In the genomic region with DNA sequence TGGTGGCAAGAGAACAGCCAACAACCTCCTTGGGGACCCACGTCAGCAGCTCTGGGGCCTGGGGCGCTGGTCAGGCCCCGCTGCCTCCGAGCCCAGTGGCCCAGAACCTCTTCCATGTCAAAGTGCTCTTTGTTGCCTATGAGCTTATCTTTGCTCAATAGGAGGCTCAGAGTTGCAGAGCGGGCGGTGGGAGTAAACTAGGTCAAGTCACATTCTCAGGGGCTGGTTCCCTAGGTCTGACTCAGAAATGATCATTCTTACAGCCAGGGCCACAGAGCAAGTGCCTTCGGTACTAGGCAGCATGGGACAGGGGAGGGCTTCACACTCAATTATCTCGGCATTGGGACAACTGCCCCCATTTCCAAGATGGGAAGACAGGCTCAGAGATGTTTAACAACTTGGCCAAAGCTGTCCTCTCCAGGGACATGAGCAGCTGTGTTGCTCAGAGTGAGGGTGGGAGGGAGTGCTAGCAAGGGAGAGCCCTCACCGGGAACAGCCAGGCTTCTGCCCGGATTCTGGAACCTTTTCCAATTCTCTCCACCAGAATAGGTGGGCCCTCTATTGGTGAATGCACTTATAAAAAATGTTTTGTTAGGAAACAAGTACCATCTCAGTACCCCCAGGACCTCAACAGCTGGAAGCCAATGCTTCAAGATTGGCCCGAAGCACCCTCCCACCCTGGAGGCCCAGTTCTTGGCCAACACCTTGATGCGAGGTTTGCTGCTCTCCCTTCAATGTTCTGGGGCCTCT, we compare ENCODE assay signal across 15 cellular contexts. TPM values are rescaled to one million over a fixed set of nuclear protein-coding genes. Genes with fewer than 3 reads are reported as not detected.
DNase-seq lines count a peak whose midpoint lies in the region; ATAC-seq, FAIRE-seq and TF ChIP-seq lines count a peak whose summit lies in the region.
"Had no signal": no experiment of that assay in that cellular context is flagged by ENCODE, and none has a peak within 500 bp of the region (broad histone marks: within the 10 kb centered on the region; RNA-seq: fewer than 3 reads in every experiment).

No MANE protein-coding gene starts in this region.

- no peaks in the 10 kb centered on the region for H4K20me1 ChIP-seq in HepG2 (ENCODE audit: insufficient read depth, low read length)

- no peak overlapping the region for H3K27ac Mint-ChIP-seq in activated T-cell treated with anti-CD3 and anti-CD28 coated beads, Interleukin-2, amount 50 U/mL, for 24 hours
- no peak overlapping the region for H3K27ac Mint-ChIP-seq in activated T-cell treated with anti-CD3 and anti-CD28 coated beads, Interleukin-2, amount 50 U/mL, for 72 hours
- peak overlapping the region in 3 of 5 experiments; percentile 60 to 74 (median 69) for H3K27ac Mint-ChIP-seq in brain

- H3K27me3 ChIP-seq in HepG2 (ENCODE audit: control insufficient read depth in 1 of 2, insufficient read depth in 2 of 2, low read length in 2 of 2) (no peaks in the 10 kb centered on the region), upper lobe of right lung (no peaks in the 10 kb centered on the region), small intestine (ENCODE audit: control insufficient read depth in 2 of 2, insufficient read depth in 2 of 2, low read length in 2 of 2) (no peaks in the 10 kb centered on the region), body of pancreas (no peaks in the 10 kb centered on the region)
- H3K27me3 ChIP-seq: ovary had no signal

- peaks cover 7% of the 10 kb centered on the region for H3K4me1 Mint-ChIP-seq in activated T-cell treated with anti-CD3 and anti-CD28 coated beads, Interleukin-2, amount 50 U/mL, for 24 hours (ENCODE audit: low read depth)
- no peaks in the 10 kb centered on the region for H3K4me1 Mint-ChIP-seq in activated T-cell treated with anti-CD3 and anti-CD28 coated beads, Interleukin-2, amount 50 U/mL, for 72 hours (ENCODE audit: low read depth)
- peaks cover 16% of the 10 kb centered on the region for H3K4me1 Mint-ChIP-seq in brain

- BruUV-seq in HepG2 (replicated peaks; lab: Mats Ljungman, UMichigan) = no TSS peak

- H3K4me3 ChIP-seq in HepG2 (replicated peaks in 1 of 3; ENCODE audit: insufficient read depth in 1 of 3, low read depth in 2 of 3, low read length in 3 of 3) (no peak overlapping the region), upper lobe of right lung (no peak overlapping the region), small intestine (ENCODE audit: low read depth in 1 of 2, low read length in 2 of 2) (no peak overlapping the region), body of pancreas (no peak overlapping the region)
- H3K4me3 ChIP-seq: ovary had no signal

- no peaks in the 10 kb centered on the region for H3K79me2 ChIP-seq in HepG2 (ENCODE audit: insufficient read depth, low read length)

- no peaks in the 10 kb centered on the region for H3K27me3 Mint-ChIP-seq in activated T-cell treated with anti-CD3 and anti-CD28 coated beads, Interleukin-2, amount 50 U/mL, for 24 hours
- H3K27me3 Mint-ChIP-seq in activated T-cell treated with anti-CD3 and anti-CD28 coated beads, Interleukin-2, amount 50 U/mL, for 72 hours (ENCODE audit: low read depth) = no peaks in the 10 kb centered on the region
- H3K27me3 Mint-ChIP-seq in brain = peaks cover 3% of the 10 kb centered on the region

- H3K9me3 ChIP-seq in HepG2 (ENCODE audit: low read length) (no peaks in the 10 kb centered on the region), upper lobe of right lung (no peaks in the 10 kb centered on the region), small intestine (ENCODE audit: control insufficient read depth, low read depth) (no peaks in the 10 kb centered on the region), body of pancreas (no peaks in the 10 kb centered on the region)
- H3K9me3 ChIP-seq: ovary had no signal

- no peak overlapping the region for H2AFZ ChIP-seq in HepG2 (ENCODE audit: low read length)

- WGBS in HepG2 (ENCODE audit: low lambda C conversion rate) = 73% methylated on average over 5 of the region's 12 CpGs
- WGBS in small intestine, 3 donors = 80 to 93% (median 83%) methylated on average over 12 of the region's 12 CpGs
- WGBS in body of pancreas, 2 donors = 72 to 73% methylated on average over 10 to 12 of the region's 12 CpGs

- TF ChIP-seq POLR2A in HepG2 (IDR thresholded peaks at IDR 0.05; ENCODE audit: insufficient read depth in 1 of 2, low read depth in 2 of 2, low read length in 2 of 2) (no peak), body of pancreas (IDR thresholded peaks at IDR 0.05) (no peak)

- no peak overlapping the region for H3K9ac ChIP-seq in HepG2 (ENCODE audit: insufficient read depth, low read depth, low read length)

- H3K4me1 ChIP-seq in HepG2 (ENCODE audit: insufficient read depth, low read length) = peaks cover 42% of the 10 kb centered on the region
- peaks cover 19% of the 10 kb centered on the region for H3K4me1 ChIP-seq in upper lobe of right lung
- H3K4me1 ChIP-seq in small intestine (ENCODE audit: control insufficient read depth in 2 of 2, insufficient read depth in 1 of 2, low read depth in 1 of 2, low read length in 1 of 2) = no peaks in the 10 kb centered on the region
- peaks cover 27% of the 10 kb centered on the region for H3K4me1 ChIP-seq in body of pancreas

- TF ChIP-seq EP300 in HepG2 (IDR thresholded peaks at IDR 0.05; ENCODE audit: low read depth in 2 of 2, low read length in 2 of 2) (no peak), HepG2 (CRISPR knock-in tag; IDR thresholded peaks at IDR 0.05; ENCODE audit: borderline replicate concordance) (no peak)

- TF ChIP-seq CTCF in brain (conservative IDR thresholded peaks at IDR 0.05) (no peak), HepG2 (CRISPR knock-in tag; IDR thresholded peaks at IDR 0.05) (no peak), upper lobe of right lung (IDR thresholded peaks at IDR 0.05) (no peak), body of pancreas (IDR thresholded peaks at IDR 0.05) (no peak)

- H3K36me3 Mint-ChIP-seq in activated T-cell treated with anti-CD3 and anti-CD28 coated beads, Interleukin-2, amount 50 U/mL, for 24 hours (ENCODE audit: low read depth) = peaks cover 19% of the 10 kb centered on the region
- H3K36me3 Mint-ChIP-seq in activated T-cell treated with anti-CD3 and anti-CD28 coated beads, Interleukin-2, amount 50 U/mL, for 72 hours (ENCODE audit: insufficient read depth in 2 of 2) = no peaks in the 10 kb centered on the region
- peaks cover 19% of the 10 kb centered on the region for H3K36me3 Mint-ChIP-seq in brain

- DNase-seq in activated T-cell treated with anti-CD3 and anti-CD28 coated beads, Interleukin-2, amount 50 U/mL, for 24 hours = peak; percentile 20
- DNase-seq in activated T-cell treated with anti-CD3 and anti-CD28 coated beads, Interleukin-2, amount 50 U/mL, for 72 hours = no peak
- DNase-seq in HepG2 (ENCODE audit: low spot score) (no peak), upper lobe of right lung (peak; percentile 47), small intestine (no peak), body of pancreas (no peak)
- DNase-seq: 8988T; activated naive CD4-positive, alpha-beta T cell; effector memory CD4-positive, alpha-beta T cell; NCI-H146 had no signal

- H3K36me3 ChIP-seq in HepG2 (replicated peaks in 1 of 2; ENCODE audit: control insufficient read depth in 1 of 2, insufficient read depth in 2 of 2, low read length in 2 of 2) = no peaks in the 10 kb centered on the region; a peak in 1 of 5 replicates
- H3K36me3 ChIP-seq in upper lobe of right lung = peaks cover 12% of the 10 kb centered on the region
- peaks cover 0 to 2% of the 10 kb centered on the region in 2 donors for H3K36me3 ChIP-seq in small intestine (ENCODE audit: control insufficient read depth in 2 of 2, insufficient read depth in 2 of 2, low read length in 2 of 2)
- H3K36me3 ChIP-seq in body of pancreas (replicated peaks in 1 of 2; ENCODE audit: insufficient read depth in 1 of 2, low read depth in 2 of 2) = no peaks in the 10 kb centered on the region
- H3K36me3 ChIP-seq: ovary had no signal

- no peak overlapping the region for H3K4me3 Mint-ChIP-seq in activated T-cell treated with anti-CD3 and anti-CD28 coated beads, Interleukin-2, amount 50 U/mL, for 24 hours
- H3K4me3 Mint-ChIP-seq in activated T-cell treated with anti-CD3 and anti-CD28 coated beads, Interleukin-2, amount 50 U/mL, for 72 hours = no peak overlapping the region
- H3K4me3 Mint-ChIP-seq in brain = peak overlapping the region in 1 of 5 experiments; percentile 36

- POLR2A ChIA-PET in HepG2 (lab: Yijun Ruan, JAX) = interaction anchor here (0.9 kb wide), 1 partner anchor 9 kb away, joined by 3 read pairs; no protein-coding TSS in a partner anchor

- in situ Hi-C loops in HepG2 (cut with HindIII; ENCODE audit: extremely low pct_ligation_motif_present, low pct_unique_long_range_greater_than_20kb) = no loop called here

- H3K9me3 Mint-ChIP-seq in activated T-cell treated with anti-CD3 and anti-CD28 coated beads, Interleukin-2, amount 50 U/mL, for 24 hours = no peaks in the 10 kb centered on the region
- H3K9me3 Mint-ChIP-seq in activated T-cell treated with anti-CD3 and anti-CD28 coated beads, Interleukin-2, amount 50 U/mL, for 72 hours = no peaks in the 10 kb centered on the region
- no peaks in the 10 kb centered on the region for H3K9me3 Mint-ChIP-seq in brain

- CTCF ChIA-PET in HepG2 (lab: Yijun Ruan, JAX; ENCODE audit: low intra/inter-chr PET ratio, low total read pairs) = no interaction called here

- H3K27ac ChIP-seq in HepG2 (ENCODE audit: extremely low read length, insufficient read depth, low read length) = peak overlapping the region; percentile 52
- no peak overlapping the region for H3K27ac ChIP-seq in upper lobe of right lung
- no peak overlapping the region for H3K27ac ChIP-seq in small intestine (ENCODE audit: low read depth in 1 of 2, low read length in 1 of 2)
- peak overlapping the region in 2 of 4 donors; percentile 13 to 22 for H3K27ac ChIP-seq in body of pancreas
- H3K27ac ChIP-seq: ovary had no signal

- intact Hi-C loops in HepG2 (cut with micrococcal nuclease; ENCODE audit: unreplicated experiment) = no loop called here
- intact Hi-C loops in upper lobe of right lung (cut with DNase I) = no loop called here
- intact Hi-C loops in body of pancreas (cut with DNase I) = no loop called here

- TF ChIP-seq RAD21 in HepG2 (CRISPR knock-in tag; IDR thresholded peaks at IDR 0.05) = no peak

- H3K4me2 ChIP-seq in HepG2 (ENCODE audit: low read depth, low read length) = peak overlapping the region; percentile 15

- no peak for ATAC-seq in activated T-cell treated with anti-CD3 and anti-CD28 coated beads, Interleukin-2, amount 50 U/mL, for 72 hours (replicated peaks in 1 of 2)
- no peak for ATAC-seq in HepG2
- no peak for ATAC-seq in upper lobe of right lung
- ATAC-seq in GM19397 (IDR thresholded peaks at IDR 0.05; ENCODE audit: unreplicated experiment) = no peak
- no peak for ATAC-seq in body of pancreas

- FAIRE-seq in HepG2 (lab: Jason Lieb, UNC) = no peak
- no peak for FAIRE-seq in small intestine (lab: Jason Lieb, UNC)
- FAIRE-seq: islet of Langerhans, TTC549 had no signal

RNA-seq across cellular contexts. Expression of gene SLC25A29, which starts 11.9 kb away (rescaled TPM):
- 10 to 100 TPM; 22.7 to 47.2 TPM for total RNA-seq in activated T-cell treated with anti-CD3 and anti-CD28 coated beads, Interleukin-2, amount 50 U/mL, for 72 hours
- polyA plus RNA-seq in brain (ENCODE audit: insufficient read depth, low read depth, low replicate concordance) (50.1 TPM), HepG2 (2011; rRNA removed) (12.2 and 16.1 TPM in 2 replicates), small intestine (10 to 100 TPM in 1 of 3 donors, 1 to 10 TPM in 2; 8.3 to 32.7 (median 10.0) TPM)
- total RNA-seq in HepG2 (2016; rRNA removed; fragmentation: Illumina TruSeq; extraction: Trizol) (9.6 and 17.2 TPM in 2 replicates), upper lobe of right lung (104 TPM), body of pancreas (10 to 100 TPM; 25.2 to 63.9 TPM)
- total RNA-seq in HepG2 (2016; cell fraction: cytosol; rRNA removed; fragmentation: Illumina TruSeq; extraction: Trizol; ENCODE audit: low read depth) = 2.4 and 2.6 TPM in 2 replicates
- total RNA-seq in HepG2 (2016; cell fraction: insoluble cytoplasmic fraction; rRNA removed; fragmentation: Illumina TruSeq; extraction: Trizol) = 9.5 and 17.7 TPM in 2 replicates
- total RNA-seq in HepG2 (2016; cell fraction: membrane; rRNA removed; fragmentation: Illumina TruSeq; extraction: Trizol) = 6.9 and 7.4 TPM in 2 replicates
- 15.9 and 18.2 TPM in 2 replicates for total RNA-seq in HepG2 (2016; cell fraction: nucleus; rRNA removed; fragmentation: Illumina TruSeq; extraction: Trizol)
- polyA plus RNA-seq in HepG2 (2011; cell fraction: cytosol; rRNA removed) = 6.9 and 11.5 TPM in 2 replicates
- 98.4 and 122 TPM in 2 replicates for polyA plus RNA-seq in HepG2 (2011; cell fraction: nucleus; rRNA removed)
- polyA plus RNA-seq in HepG2 (2012) = 6.9 and 8.5 TPM in 2 replicates
- 1.4 and 1.6 TPM in 2 replicates for polyA plus RNA-seq in HepG2 (2016; cell fraction: cytosol; fragmentation: Illumina TruSeq; extraction: Trizol; ENCODE audit: low read depth)
- polyA plus RNA-seq in HepG2 (2016; cell fraction: insoluble cytoplasmic fraction; fragmentation: Illumina TruSeq; extraction: Trizol; ENCODE audit: low read depth) = 8.9 and 9.4 TPM in 2 replicates
- polyA plus RNA-seq in HepG2 (2016; cell fraction: membrane; fragmentation: Illumina TruSeq; extraction: Trizol; ENCODE audit: low read depth) = 3.8 and 4.2 TPM in 2 replicates
- polyA plus RNA-seq in HepG2 (2016; cell fraction: nucleus; fragmentation: Illumina TruSeq; extraction: Trizol; ENCODE audit: insufficient read depth, low read depth) = 47.1 and 52.2 TPM in 2 replicates
- 9.4 and 18.9 TPM in 2 replicates for polyA minus RNA-seq in HepG2 (2011; rRNA and poly(A)+ RNA removed; ENCODE audit: low replicate concordance)
- 4.6 and 8.4 TPM in 2 replicates for polyA minus RNA-seq in HepG2 (2011; cell fraction: cytosol; rRNA and poly(A)+ RNA removed)
- polyA minus RNA-seq in HepG2 (2011; cell fraction: nucleus; rRNA and poly(A)+ RNA removed) = 9.1 and 11.2 TPM in 2 replicates

RNA-seq across cellular contexts. Expression of gene SLC25A47, which starts 28.8 kb away (rescaled TPM):
- not detected for total RNA-seq in activated T-cell treated with anti-CD3 and anti-CD28 coated beads, Interleukin-2, amount 50 U/mL, for 72 hours
- polyA plus RNA-seq in brain (ENCODE audit: insufficient read depth, low read depth, low replicate concordance) = 0.27 TPM
- total RNA-seq in HepG2 (2016; rRNA removed; fragmentation: Illumina TruSeq; extraction: Trizol) = 0.87 and 1.0 TPM in 2 replicates
- total RNA-seq in HepG2 (2016; cell fraction: cytosol; rRNA removed; fragmentation: Illumina TruSeq; extraction: Trizol; ENCODE audit: low read depth) = 0.71 and 1.5 TPM in 2 replicates
- 0.88 and 0.95 TPM in 2 replicates for total RNA-seq in HepG2 (2016; cell fraction: insoluble cytoplasmic fraction; rRNA removed; fragmentation: Illumina TruSeq; extraction: Trizol)
- 0.53 and 1.1 TPM in 2 replicates for total RNA-seq in HepG2 (2016; cell fraction: membrane; rRNA removed; fragmentation: Illumina TruSeq; extraction: Trizol)
- total RNA-seq in HepG2 (2016; cell fraction: nucleus; rRNA removed; fragmentation: Illumina TruSeq; extraction: Trizol) = 0.47 and 0.65 TPM in 2 replicates
- 1.7 and 7.6 TPM in 2 replicates for polyA plus RNA-seq in HepG2 (2011; rRNA removed)
- 3.2 and 4.5 TPM in 2 replicates for polyA plus RNA-seq in HepG2 (2011; cell fraction: cytosol; rRNA removed)
- polyA plus RNA-seq in HepG2 (2011; cell fraction: nucleus; rRNA removed) = 4.2 and 9.5 TPM in 2 replicates
- polyA plus RNA-seq in HepG2 (2012) = 6.6 and 11.5 TPM in 2 replicates
- polyA plus RNA-seq in HepG2 (2016; cell fraction: cytosol; fragmentation: Illumina TruSeq; extraction: Trizol; ENCODE audit: low read depth) = 0.17 and 0.24 TPM in 2 replicates
- 0.51 and 0.54 TPM in 2 replicates for polyA plus RNA-seq in HepG2 (2016; cell fraction: insoluble cytoplasmic fraction; fragmentation: Illumina TruSeq; extraction: Trizol; ENCODE audit: low read depth)
- 0.41 and 0.42 TPM in 2 replicates for polyA plus RNA-seq in HepG2 (2016; cell fraction: membrane; fragmentation: Illumina TruSeq; extraction: Trizol; ENCODE audit: low read depth)
- 0.53 and 0.61 TPM in 2 replicates for polyA plus RNA-seq in HepG2 (2016; cell fraction: nucleus; fragmentation: Illumina TruSeq; extraction: Trizol; ENCODE audit: insufficient read depth, low read depth)
- polyA minus RNA-seq in HepG2 (2011; rRNA and poly(A)+ RNA removed; ENCODE audit: low replicate concordance) = 4.3 TPM in 1 of 2 replicates, not detected in the other
- polyA minus RNA-seq in HepG2 (2011; cell fraction: cytosol; rRNA and poly(A)+ RNA removed) = 2.3 and 3.1 TPM in 2 replicates
- polyA minus RNA-seq in HepG2 (2011; cell fraction: nucleus; rRNA and poly(A)+ RNA removed) = 0.52 and 1.5 TPM in 2 replicates
- total RNA-seq in upper lobe of right lung = not detected
- polyA plus RNA-seq in small intestine = 1 to 10 TPM in 2 of 3 donors, under 1 TPM in 1; 0.54 to 1.6 (median 1.1) TPM
- not detected for total RNA-seq in body of pancreas
- total RNA-seq: ovary had no signal
- polyA plus RNA-seq: ovary had no signal

RNA-seq across cellular contexts. Expression of gene YY1, which starts 55.4 kb away (rescaled TPM):
- 10 to 100 TPM; 93.0 to 99.8 TPM for total RNA-seq in activated T-cell treated with anti-CD3 and anti-CD28 coated beads, Interleukin-2, amount 50 U/mL, for 72 hours
- polyA plus RNA-seq in brain (ENCODE audit: insufficient read depth, low read depth, low replicate concordance) = 43.9 TPM
- total RNA-seq in HepG2 (2016; rRNA removed; fragmentation: Illumina TruSeq; extraction: Trizol) = 62.8 and 68.1 TPM in 2 replicates
- 18.9 and 19.0 TPM in 2 replicates for total RNA-seq in HepG2 (2016; cell fraction: cytosol; rRNA removed; fragmentation: Illumina TruSeq; extraction: Trizol; ENCODE audit: low read depth)
- total RNA-seq in HepG2 (2016; cell fraction: insoluble cytoplasmic fraction; rRNA removed; fragmentation: Illumina TruSeq; extraction: Trizol) = 58.6 and 68.6 TPM in 2 replicates
- total RNA-seq in HepG2 (2016; cell fraction: membrane; rRNA removed; fragmentation: Illumina TruSeq; extraction: Trizol) = 65.4 and 80.0 TPM in 2 replicates
- 38.0 and 40.7 TPM in 2 replicates for total RNA-seq in HepG2 (2016; cell fraction: nucleus; rRNA removed; fragmentation: Illumina TruSeq; extraction: Trizol)
- polyA plus RNA-seq in HepG2 (2011; rRNA removed) = 23.9 and 29.4 TPM in 2 replicates
- 13.8 and 18.5 TPM in 2 replicates for polyA plus RNA-seq in HepG2 (2011; cell fraction: cytosol; rRNA removed)
- polyA plus RNA-seq in HepG2 (2011; cell fraction: nucleus; rRNA removed) = 23.8 and 24.4 TPM in 2 replicates
- 43.4 and 54.0 TPM in 2 replicates for polyA plus RNA-seq in HepG2 (2012)
- polyA plus RNA-seq in HepG2 (2016; cell fraction: cytosol; fragmentation: Illumina TruSeq; extraction: Trizol; ENCODE audit: low read depth) = 29.1 and 32.3 TPM in 2 replicates
- 93.6 and 111 TPM in 2 replicates for polyA plus RNA-seq in HepG2 (2016; cell fraction: insoluble cytoplasmic fraction; fragmentation: Illumina TruSeq; extraction: Trizol; ENCODE audit: low read depth)
- 65.2 and 73.0 TPM in 2 replicates for polyA plus RNA-seq in HepG2 (2016; cell fraction: membrane; fragmentation: Illumina TruSeq; extraction: Trizol; ENCODE audit: low read depth)
- polyA plus RNA-seq in HepG2 (2016; cell fraction: nucleus; fragmentation: Illumina TruSeq; extraction: Trizol; ENCODE audit: insufficient read depth, low read depth) = 82.8 and 91.4 TPM in 2 replicates
- polyA minus RNA-seq in HepG2 (2011; rRNA and poly(A)+ RNA removed; ENCODE audit: low replicate concordance) = 24.4 and 42.6 TPM in 2 replicates
- polyA minus RNA-seq in HepG2 (2011; cell fraction: cytosol; rRNA and poly(A)+ RNA removed) = 17.8 and 23.1 TPM in 2 replicates
- 36.4 and 41.8 TPM in 2 replicates for polyA minus RNA-seq in HepG2 (2011; cell fraction: nucleus; rRNA and poly(A)+ RNA removed)
- total RNA-seq in upper lobe of right lung = 69.4 TPM
- 10 to 100 TPM; 24.0 to 27.9 (median 27.5) TPM for polyA plus RNA-seq in small intestine
- 10 to 100 TPM; 27.0 to 30.3 TPM for total RNA-seq in body of pancreas

Comparison
In these comparisons a context has a peak if more than half of its experiments do, and no peak if none do; other contexts are left out.
1. DNase-seq: peak in activated T-cell treated with anti-CD3 and anti-CD28 coated beads, Interleukin-2, amount 50 U/mL, for 24 hours (single experiment) and upper lobe of right lung (single experiment); none in activated T-cell treated with anti-CD3 and anti-CD28 coated beads, Interleukin-2, amount 50 U/mL, for 72 hours (0 of 2), HepG2 (single experiment), small intestine (single experiment) and body of pancreas (0 of 4).
2. H3K27ac Mint-ChIP-seq: peak in brain (3 of 5); none in activated T-cell treated with anti-CD3 and anti-CD28 coated beads, Interleukin-2, amount 50 U/mL, for 24 hours (single experiment) and activated T-cell treated with anti-CD3 and anti-CD28 coated beads, Interleukin-2, amount 50 U/mL, for 72 hours (single experiment).